Comparison of ENCODE assay signal across 9 cellular contexts in genomic region chr11:72753341-72754148, GRCh38. TPM values are rescaled to one million over a fixed set of nuclear protein-coding genes. Genes with fewer than 3 reads are reported as not detected.
A peak's percentile ranks its signal among the peaks of the same experiment; 100 is the strongest.
DNase-seq lines count a peak whose midpoint lies in the region; ATAC-seq and TF ChIP-seq lines count a peak whose summit lies in the region.
"Had no signal": no experiment of that assay in that cellular context is flagged by ENCODE, and none has a peak within 500 bp of the region (broad histone marks: within the 10 kb centered on the region; RNA-seq: fewer than 3 reads in every experiment).

No MANE protein-coding gene starts in this region.

- no peak overlapping the region for H3K27ac Mint-ChIP-seq in activated T-cell treated with anti-CD3 and anti-CD28 coated beads, Interleukin-2, amount 50 U/mL, for 24 hours
- H3K27ac Mint-ChIP-seq in stimulated activated effector memory CD8-positive, alpha-beta T cell treated with anti-CD3 and anti-CD28 coated beads, Interleukin-12 subunit alpha, Interleukin-12 subunit beta, amount 100 ng/mL, for 72 hours = no peak overlapping the region

- no peaks in the 10 kb centered on the region for H3K27me3 ChIP-seq in foreskin keratinocyte

- in situ Hi-C loops in SK-MEL-5 (cut with HindIII; ENCODE audit: low pct_unique_long_range_greater_than_20kb, low sequenced_read_pairs) = no loop called here

- H3K9me3 Mint-ChIP-seq in activated T-cell treated with anti-CD3 and anti-CD28 coated beads, Interleukin-2, amount 50 U/mL, for 24 hours = no peaks in the 10 kb centered on the region
- no peaks in the 10 kb centered on the region for H3K9me3 Mint-ChIP-seq in stimulated activated effector memory CD8-positive, alpha-beta T cell treated with anti-CD3 and anti-CD28 coated beads, Interleukin-12 subunit alpha, Interleukin-12 subunit beta, amount 100 ng/mL, for 72 hours

- ATAC-seq in foreskin keratinocyte (no peak), esophagus mucosa (no peak), GM21723 (IDR thresholded peaks at IDR 0.05; ENCODE audit: unreplicated experiment) (no peak)
- ATAC-seq in stimulated activated effector memory CD8-positive, alpha-beta T cell treated with anti-CD3 and anti-CD28 coated beads, Interleukin-12 subunit alpha, Interleukin-12 subunit beta, amount 100 ng/mL, for 72 hours = no peak

- no peak overlapping the region for H3K27ac ChIP-seq in foreskin keratinocyte

- DNase-seq in activated T-cell treated with anti-CD3 and anti-CD28 coated beads, Interleukin-2, amount 50 U/mL, for 24 hours = no peak
- DNase-seq in activated T-cell treated with anti-CD3 and anti-CD28 coated beads for 4 hours (no peak), SK-MEL-5 (ENCODE audit: low read depth, low spot score) (peak; percentile 21), foreskin keratinocyte (no peak)
- no peak for DNase-seq in stimulated activated effector memory CD8-positive, alpha-beta T cell treated with anti-CD3 and anti-CD28 coated beads, Interleukin-12 subunit alpha, Interleukin-12 subunit beta, amount 100 ng/mL, for 72 hours (ENCODE audit: low spot score in 2 of 2)
- no peak for DNase-seq in activated CD4-positive, alpha-beta T cell treated with anti-CD3 and anti-CD28 coated beads for 48 hours
- DNase-seq: activated effector memory CD4-positive, alpha-beta T cell treated with anti-CD3 and anti-CD28 coated beads, Interleukin-2, amount 50 U/mL, for 16 hours had no signal

- peak overlapping the region; percentile 87 for H3K4me3 Mint-ChIP-seq in activated T-cell treated with anti-CD3 and anti-CD28 coated beads, Interleukin-2, amount 50 U/mL, for 24 hours
- peak overlapping the region; percentile 89 for H3K4me3 Mint-ChIP-seq in stimulated activated effector memory CD8-positive, alpha-beta T cell treated with anti-CD3 and anti-CD28 coated beads, Interleukin-12 subunit alpha, Interleukin-12 subunit beta, amount 100 ng/mL, for 72 hours

- no peaks in the 10 kb centered on the region for H3K27me3 Mint-ChIP-seq in activated T-cell treated with anti-CD3 and anti-CD28 coated beads, Interleukin-2, amount 50 U/mL, for 24 hours

- peaks cover 8% of the 10 kb centered on the region for H3K4me1 ChIP-seq in foreskin keratinocyte

- H3K36me3 Mint-ChIP-seq in activated T-cell treated with anti-CD3 and anti-CD28 coated beads, Interleukin-2, amount 50 U/mL, for 24 hours (ENCODE audit: low read depth) = peaks cover 19% of the 10 kb centered on the region
- H3K36me3 Mint-ChIP-seq in stimulated activated effector memory CD8-positive, alpha-beta T cell treated with anti-CD3 and anti-CD28 coated beads, Interleukin-12 subunit alpha, Interleukin-12 subunit beta, amount 100 ng/mL, for 72 hours = peaks cover 13% of the 10 kb centered on the region

- peaks cover 37% of the 10 kb centered on the region for H3K4me1 Mint-ChIP-seq in activated T-cell treated with anti-CD3 and anti-CD28 coated beads, Interleukin-2, amount 50 U/mL, for 24 hours (ENCODE audit: low read depth)
- H3K4me1 Mint-ChIP-seq in stimulated activated effector memory CD8-positive, alpha-beta T cell treated with anti-CD3 and anti-CD28 coated beads, Interleukin-12 subunit alpha, Interleukin-12 subunit beta, amount 100 ng/mL, for 72 hours = peaks cover 49% of the 10 kb centered on the region

- peak; percentile 25 for TF ChIP-seq CTCF in foreskin keratinocyte (conservative IDR thresholded peaks at IDR 0.05)

RNA-seq across cellular contexts. Expression of gene ARAP1, which starts 1.3 kb away (rescaled TPM):
- total RNA-seq in SK-MEL-5 (2014; rRNA removed; shearing (Covaris generic)) = 57.4 and 59.2 TPM in 2 replicates
- polyA plus RNA-seq in SK-MEL-5 (2015; cell fraction: cytosol; rRNA removed) = 68.1 and 99.2 TPM in 2 replicates
- polyA plus RNA-seq in SK-MEL-5 (2015; cell fraction: nucleus; rRNA removed) = 169 and 179 TPM in 2 replicates
- total RNA-seq in foreskin keratinocyte (50.2 and 51.8 TPM in 2 replicates), esophagus mucosa (31.0 TPM)
- 38.5 and 40.3 TPM in 2 replicates for polyA plus RNA-seq in foreskin keratinocyte

RNA-seq across cellular contexts. Expression of gene STARD10, which starts 40.3 kb away (rescaled TPM):
- total RNA-seq in SK-MEL-5 (2014; rRNA removed; shearing (Covaris generic)) = 62.8 and 65.4 TPM in 2 replicates
- 30.1 and 31.8 TPM in 2 replicates for polyA plus RNA-seq in SK-MEL-5 (2015; cell fraction: cytosol; rRNA removed)
- 47.1 and 59.3 TPM in 2 replicates for polyA plus RNA-seq in SK-MEL-5 (2015; cell fraction: nucleus; rRNA removed)
- total RNA-seq in foreskin keratinocyte = 77.4 and 80.2 TPM in 2 replicates
- polyA plus RNA-seq in foreskin keratinocyte = 110 and 113 TPM in 2 replicates
- 68.8 TPM for total RNA-seq in esophagus mucosa
